In the genomic region with DNA sequence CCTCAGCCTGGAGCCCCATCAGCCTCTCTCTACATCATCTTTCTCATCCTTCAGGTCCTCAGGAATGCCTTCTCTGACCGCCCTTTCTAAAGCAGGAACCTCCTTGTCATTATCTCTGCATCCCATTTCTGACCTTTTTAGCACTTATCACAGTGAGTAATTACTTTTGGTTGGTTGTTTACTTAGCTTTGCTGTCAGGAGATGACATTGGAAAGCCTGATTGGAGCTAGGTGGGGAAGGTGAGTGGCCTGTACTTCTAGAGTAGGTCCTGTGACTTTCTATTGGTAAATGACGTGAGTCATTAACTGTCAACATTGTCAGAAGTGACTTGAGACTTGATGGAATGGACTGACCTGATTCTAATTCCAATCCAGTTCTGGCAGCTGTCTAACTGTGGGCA, we compare ENCODE assay signal across 17 cellular contexts.
"Had no signal": no experiment of that assay in that cellular context is flagged by ENCODE, and none has a peak within 500 bp of the region (broad histone marks: within the 10 kb centered on the region; RNA-seq: fewer than 3 reads in every experiment).

No MANE protein-coding gene starts in this region.

- H3K4me1 Mint-ChIP-seq: activated naive CD4-positive, alpha-beta T cell treated with anti-CD3 and anti-CD28 coated beads, Interleukin-2, amount 10 ng/mL, durations not matched to agents 7 days and 5 days had no signal

- H3K4me1 ChIP-seq: tibial nerve had no signal

- H3K9me3 Mint-ChIP-seq: activated naive CD4-positive, alpha-beta T cell treated with anti-CD3 and anti-CD28 coated beads, Interleukin-2, amount 10 ng/mL, durations not matched to agents 7 days and 5 days had no signal

- FAIRE-seq: astrocyte, kidney, TTC549 had no signal

- H3K36me3 ChIP-seq: tibial nerve had no signal

- H3K27me3 Mint-ChIP-seq: stimulated activated naive B cell treated with anti-CD40 and anti-IgM and Interleukin-4, amounts not matched to agents 10 μg/mL and 1 μg/mL and 100 μg/mL, for 72 hours had no signal

- H3K36me3 Mint-ChIP-seq: activated naive CD4-positive, alpha-beta T cell treated with anti-CD3 and anti-CD28 coated beads, Interleukin-2, amount 10 ng/mL, durations not matched to agents 7 days and 5 days had no signal

- H3K4me3 ChIP-seq: tibial nerve had no signal

- ATAC-seq: activated CD4-positive, CD25-positive, alpha-beta regulatory T cell treated with anti-CD3 and anti-CD28 coated beads, Interleukin-2, amount 50 U/mL, for 24 hours; stimulated activated naive B cell treated with anti-CD40 and anti-IgM and Interleukin-4, amounts not matched to agents 10 μg/mL and 1 μg/mL and 100 μg/mL, for 72 hours had no signal

- H3K27ac Mint-ChIP-seq: activated naive CD4-positive, alpha-beta T cell treated with anti-CD3 and anti-CD28 coated beads, Interleukin-2, amount 10 ng/mL, durations not matched to agents 7 days and 5 days; nephron progenitor cell; stimulated activated naive B cell treated with anti-CD40 and anti-IgM and Interleukin-4, amounts not matched to agents 10 μg/mL and 1 μg/mL and 100 μg/mL, for 72 hours had no signal

- H3K4me3 Mint-ChIP-seq: activated naive CD4-positive, alpha-beta T cell treated with anti-CD3 and anti-CD28 coated beads, Interleukin-2, amount 10 ng/mL, durations not matched to agents 7 days and 5 days; nephron progenitor cell; stimulated activated naive B cell treated with anti-CD40 and anti-IgM and Interleukin-4, amounts not matched to agents 10 μg/mL and 1 μg/mL and 100 μg/mL, for 72 hours had no signal

- H3K27me3 ChIP-seq: tibial nerve had no signal

- H3K27ac ChIP-seq: tibial nerve had no signal

- H3K9me3 ChIP-seq: tibial nerve had no signal

- DNase-seq: activated CD4-positive, alpha-beta T cell treated with anti-CD3 and anti-CD28 coated beads, Interleukin-2, amount 50 U/mL, for 1 hour; activated naive CD4-positive, alpha-beta T cell treated with anti-CD3 and anti-CD28 coated beads, Interleukin-2, amount 10 ng/mL, durations not matched to agents 7 days and 5 days; dermis blood vessel endothelial cell; erythroblast; hippocampal formation; kidney; nephron progenitor cell; occipital lobe; stimulated activated CD4-positive, alpha-beta T cell treated with anti-CD3 and anti-CD28 coated beads, Interleukin-15, amount 100 ng/mL, for 24 hours; stimulated activated CD4-positive, alpha-beta T cell treated with anti-CD3 and anti-CD28 coated beads, Interleukin-4, amount 100 ng/mL, for 1 hour; stimulated activated naive B cell treated with anti-CD40 and anti-IgM and Interleukin-4, amounts not matched to agents 10 μg/mL and 1 μg/mL and 100 μg/mL, for 72 hours; substantia nigra; SW 1271 had no signal
